1 cellular context compared by ENCODE assay signal in the genomic region with DNA sequence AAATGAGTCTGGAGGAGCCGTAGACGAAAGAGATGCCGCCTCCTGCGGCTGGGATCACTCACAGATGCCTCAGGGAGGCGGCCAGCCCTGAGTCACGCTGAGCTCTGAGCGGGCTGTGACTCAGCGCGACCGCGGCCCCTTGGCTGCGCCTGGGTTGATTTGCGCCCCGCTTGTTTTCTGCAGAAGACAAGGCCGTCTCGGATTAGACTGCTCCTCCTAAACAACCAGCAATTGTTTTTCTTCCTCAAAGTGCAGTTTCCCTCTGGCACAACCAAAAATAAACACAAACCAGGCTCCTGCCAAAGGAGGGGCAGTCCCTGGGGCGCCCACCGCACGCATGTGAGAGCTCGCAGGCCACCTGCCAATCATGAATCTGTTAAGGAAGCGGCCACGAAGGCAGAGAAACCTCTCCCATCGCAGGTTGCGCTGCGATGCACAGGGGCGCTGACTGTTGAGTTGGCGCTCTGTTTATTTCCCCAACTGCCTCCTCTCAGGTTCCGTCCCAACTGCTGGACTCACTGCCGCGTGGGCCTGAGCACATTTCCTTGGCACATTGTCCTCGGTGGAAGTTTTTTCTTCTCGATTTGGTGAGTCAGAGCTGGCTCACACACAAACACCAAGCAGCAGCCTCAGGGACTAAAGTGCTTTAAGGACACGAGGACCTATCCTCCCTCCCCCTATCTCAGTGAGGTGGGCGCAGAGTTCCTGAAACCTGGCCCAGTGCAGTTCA.
TF ChIP-seq lines count a peak whose summit lies in the region.

No MANE protein-coding gene starts in this region.

TF ChIP-seq in K562, 482 proteins besides CTCF, POLR2A, EP300 and RAD21 (continued from another document):
- TF ChIP-seq, protein P1, sequence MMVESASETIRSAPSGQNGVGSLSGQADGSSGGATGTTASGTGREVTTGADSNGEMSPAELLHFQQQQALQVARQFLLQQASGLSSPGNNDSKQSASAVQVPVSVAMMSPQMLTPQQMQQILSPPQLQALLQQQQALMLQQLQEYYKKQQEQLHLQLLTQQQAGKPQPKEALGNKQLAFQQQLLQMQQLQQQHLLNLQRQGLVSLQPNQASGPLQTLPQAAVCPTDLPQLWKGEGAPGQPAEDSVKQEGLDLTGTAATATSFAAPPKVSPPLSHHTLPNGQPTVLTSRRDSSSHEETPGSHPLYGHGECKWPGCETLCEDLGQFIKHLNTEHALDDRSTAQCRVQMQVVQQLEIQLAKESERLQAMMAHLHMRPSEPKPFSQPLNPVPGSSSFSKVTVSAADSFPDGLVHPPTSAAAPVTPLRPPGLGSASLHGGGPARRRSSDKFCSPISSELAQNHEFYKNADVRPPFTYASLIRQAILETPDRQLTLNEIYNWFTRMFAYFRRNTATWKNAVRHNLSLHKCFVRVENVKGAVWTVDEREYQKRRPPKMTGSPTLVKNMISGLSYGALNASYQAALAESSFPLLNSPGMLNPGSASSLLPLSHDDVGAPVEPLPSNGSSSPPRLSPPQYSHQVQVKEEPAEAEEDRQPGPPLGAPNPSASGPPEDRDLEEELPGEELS (CRISPR knock-in tag; IDR thresholded peaks at IDR 0.05; ENCODE audit: borderline replicate concordance), result peak; percentile 57; the same call in 1 of the 2 replicates
- TF ChIP-seq, protein P2, sequence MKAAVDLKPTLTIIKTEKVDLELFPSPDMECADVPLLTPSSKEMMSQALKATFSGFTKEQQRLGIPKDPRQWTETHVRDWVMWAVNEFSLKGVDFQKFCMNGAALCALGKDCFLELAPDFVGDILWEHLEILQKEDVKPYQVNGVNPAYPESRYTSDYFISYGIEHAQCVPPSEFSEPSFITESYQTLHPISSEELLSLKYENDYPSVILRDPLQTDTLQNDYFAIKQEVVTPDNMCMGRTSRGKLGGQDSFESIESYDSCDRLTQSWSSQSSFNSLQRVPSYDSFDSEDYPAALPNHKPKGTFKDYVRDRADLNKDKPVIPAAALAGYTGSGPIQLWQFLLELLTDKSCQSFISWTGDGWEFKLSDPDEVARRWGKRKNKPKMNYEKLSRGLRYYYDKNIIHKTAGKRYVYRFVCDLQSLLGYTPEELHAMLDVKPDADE (conservative IDR thresholded peaks at IDR 0.05; ENCODE audit: control insufficient read depth, low read depth, low read length), result peak; percentile 81
- TF ChIP-seq BCL6 (CRISPR knock-in tag; IDR thresholded peaks at IDR 0.05), result 0 out of 2 replicates have a peak, but pooled peaks have one; percentile 25
- no peak for TF ChIP-seq MCM5 (IDR thresholded peaks at IDR 0.05; ENCODE audit: low read depth)
- TF ChIP-seq RBBP5 (IDR thresholded peaks at IDR 0.05; ENCODE audit: borderline replicate concordance, insufficient read depth, low read length, poor library complexity, severe bottlenecking), result peak; percentile 66
- TF ChIP-seq TEAD4 (IDR thresholded peaks at IDR 0.05; ENCODE audit: low read length), result 0 out of 2 replicates have a peak, but pooled peaks have one; percentile 28
- TF ChIP-seq TEAD4 (CRISPR knock-in tag; IDR thresholded peaks at IDR 0.05; ENCODE audit: borderline replicate concordance), result no peak
- peak; percentile 98 for TF ChIP-seq NFE2 (IDR thresholded peaks at IDR 0.05; ENCODE audit: low read depth)
- no peak for TF ChIP-seq PHB (CRISPR knock-in tag; IDR thresholded peaks at IDR 0.05)
- TF ChIP-seq, protein P3, sequence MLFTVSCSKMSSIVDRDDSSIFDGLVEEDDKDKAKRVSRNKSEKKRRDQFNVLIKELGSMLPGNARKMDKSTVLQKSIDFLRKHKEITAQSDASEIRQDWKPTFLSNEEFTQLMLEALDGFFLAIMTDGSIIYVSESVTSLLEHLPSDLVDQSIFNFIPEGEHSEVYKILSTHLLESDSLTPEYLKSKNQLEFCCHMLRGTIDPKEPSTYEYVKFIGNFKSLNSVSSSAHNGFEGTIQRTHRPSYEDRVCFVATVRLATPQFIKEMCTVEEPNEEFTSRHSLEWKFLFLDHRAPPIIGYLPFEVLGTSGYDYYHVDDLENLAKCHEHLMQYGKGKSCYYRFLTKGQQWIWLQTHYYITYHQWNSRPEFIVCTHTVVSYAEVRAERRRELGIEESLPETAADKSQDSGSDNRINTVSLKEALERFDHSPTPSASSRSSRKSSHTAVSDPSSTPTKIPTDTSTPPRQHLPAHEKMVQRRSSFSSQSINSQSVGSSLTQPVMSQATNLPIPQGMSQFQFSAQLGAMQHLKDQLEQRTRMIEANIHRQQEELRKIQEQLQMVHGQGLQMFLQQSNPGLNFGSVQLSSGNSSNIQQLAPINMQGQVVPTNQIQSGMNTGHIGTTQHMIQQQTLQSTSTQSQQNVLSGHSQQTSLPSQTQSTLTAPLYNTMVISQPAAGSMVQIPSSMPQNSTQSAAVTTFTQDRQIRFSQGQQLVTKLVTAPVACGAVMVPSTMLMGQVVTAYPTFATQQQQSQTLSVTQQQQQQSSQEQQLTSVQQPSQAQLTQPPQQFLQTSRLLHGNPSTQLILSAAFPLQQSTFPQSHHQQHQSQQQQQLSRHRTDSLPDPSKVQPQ (CRISPR knock-in tag; IDR thresholded peaks at IDR 0.05; ENCODE audit: borderline replicate concordance), result no peak
- TF ChIP-seq ELF2 (CRISPR knock-in tag; IDR thresholded peaks at IDR 0.05), result peak; percentile 24; the same call in 1 of the 2 replicates
- TF ChIP-seq, protein P4, sequence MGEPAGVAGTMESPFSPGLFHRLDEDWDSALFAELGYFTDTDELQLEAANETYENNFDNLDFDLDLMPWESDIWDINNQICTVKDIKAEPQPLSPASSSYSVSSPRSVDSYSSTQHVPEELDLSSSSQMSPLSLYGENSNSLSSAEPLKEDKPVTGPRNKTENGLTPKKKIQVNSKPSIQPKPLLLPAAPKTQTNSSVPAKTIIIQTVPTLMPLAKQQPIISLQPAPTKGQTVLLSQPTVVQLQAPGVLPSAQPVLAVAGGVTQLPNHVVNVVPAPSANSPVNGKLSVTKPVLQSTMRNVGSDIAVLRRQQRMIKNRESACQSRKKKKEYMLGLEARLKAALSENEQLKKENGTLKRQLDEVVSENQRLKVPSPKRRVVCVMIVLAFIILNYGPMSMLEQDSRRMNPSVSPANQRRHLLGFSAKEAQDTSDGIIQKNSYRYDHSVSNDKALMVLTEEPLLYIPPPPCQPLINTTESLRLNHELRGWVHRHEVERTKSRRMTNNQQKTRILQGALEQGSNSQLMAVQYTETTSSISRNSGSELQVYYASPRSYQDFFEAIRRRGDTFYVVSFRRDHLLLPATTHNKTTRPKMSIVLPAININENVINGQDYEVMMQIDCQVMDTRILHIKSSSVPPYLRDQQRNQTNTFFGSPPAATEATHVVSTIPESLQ (CRISPR knock-in tag; IDR thresholded peaks at IDR 0.05), result peak; percentile 96
- peak; percentile 57; the same call in 1 of the 2 replicates for TF ChIP-seq FOXK1 (CRISPR knock-in tag; IDR thresholded peaks at IDR 0.05; ENCODE audit: borderline replicate concordance)
- TF ChIP-seq HMGN3 (IDR thresholded peaks at IDR 0.05; ENCODE audit: borderline replicate concordance, extremely low read depth, insufficient read length, low read depth, low read length), result peak; percentile 98
- TF ChIP-seq SAFB (IDR thresholded peaks at IDR 0.05; ENCODE audit: borderline replicate concordance, low read depth, low read length), result no peak
- 0 out of 2 replicates have a peak, but pooled peaks have one; percentile 23 for TF ChIP-seq GTF2F1 (IDR thresholded peaks at IDR 0.05; ENCODE audit: low read depth, low read length)
- 0 out of 2 replicates have a peak, but pooled peaks have one; percentile 7 for TF ChIP-seq RAD51 (IDR thresholded peaks at IDR 0.05; ENCODE audit: borderline replicate concordance, low read depth)
- TF ChIP-seq, protein P5, sequence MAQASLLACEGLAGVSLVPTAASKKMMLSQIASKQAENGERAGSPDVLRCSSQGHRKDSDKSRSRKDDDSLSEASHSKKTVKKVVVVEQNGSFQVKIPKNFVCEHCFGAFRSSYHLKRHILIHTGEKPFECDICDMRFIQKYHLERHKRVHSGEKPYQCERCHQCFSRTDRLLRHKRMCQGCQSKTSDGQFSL (CRISPR knock-in tag; IDR thresholded peaks at IDR 0.05), result no peak; the same call in 1 of the 2 replicates
- TF ChIP-seq, protein P5 (tag; IDR thresholded peaks at IDR 0.05), result peak in 1 of 2 experiments; percentile 32; a peak in 2 of 4 replicates
- TF ChIP-seq BRD9 (IDR thresholded peaks at IDR 0.05; ENCODE audit: low read depth, partially characterized antibody), result peak; percentile 22
- TF ChIP-seq, protein P6, sequence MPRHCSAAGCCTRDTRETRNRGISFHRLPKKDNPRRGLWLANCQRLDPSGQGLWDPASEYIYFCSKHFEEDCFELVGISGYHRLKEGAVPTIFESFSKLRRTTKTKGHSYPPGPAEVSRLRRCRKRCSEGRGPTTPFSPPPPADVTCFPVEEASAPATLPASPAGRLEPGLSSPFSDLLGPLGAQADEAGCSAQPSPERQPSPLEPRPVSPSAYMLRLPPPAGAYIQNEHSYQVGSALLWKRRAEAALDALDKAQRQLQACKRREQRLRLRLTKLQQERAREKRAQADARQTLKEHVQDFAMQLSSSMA (CRISPR knock-in tag; IDR thresholded peaks at IDR 0.05), result peak; percentile 53; the same call in 1 of the 2 replicates
- 0 out of 2 replicates have a peak, but pooled peaks have one; percentile 6 for TF ChIP-seq MEF2A (IDR thresholded peaks at IDR 0.05; ENCODE audit: control insufficient read depth, low read depth, low read length)
- peak; percentile 50 for TF ChIP-seq ZNF699 (CRISPR knock-in tag; IDR thresholded peaks at IDR 0.05; ENCODE audit: insufficient replicate concordance)
- peak; percentile 42; the same call in 1 of the 2 replicates for TF ChIP-seq KAT7 (CRISPR knock-in tag; IDR thresholded peaks at IDR 0.05; ENCODE audit: borderline replicate concordance)
- TF ChIP-seq KLF6 (CRISPR knock-in tag; IDR thresholded peaks at IDR 0.05; ENCODE audit: borderline replicate concordance), result 0 out of 2 replicates have a peak, but pooled peaks have one; percentile 28
- peak; percentile 80 for TF ChIP-seq SOX6 (IDR thresholded peaks at IDR 0.05)
- TF ChIP-seq NR1H2 (CRISPR knock-in tag; IDR thresholded peaks at IDR 0.05), result 0 out of 2 replicates have a peak, but pooled peaks have one; percentile 92
- peak; percentile 99 for TF ChIP-seq ZNF316 (IDR thresholded peaks at IDR 0.05)
- peak; percentile 74; the same call in 1 of the 2 replicates for TF ChIP-seq ZNF644 (tag; IDR thresholded peaks at IDR 0.05; ENCODE audit: low read depth)
- TF ChIP-seq RBM34 (IDR thresholded peaks at IDR 0.05; ENCODE audit: borderline replicate concordance, insufficient read depth, low read length), result no peak
- no peak for TF ChIP-seq ZNF174 (CRISPR knock-in tag; IDR thresholded peaks at IDR 0.05)
- 0 out of 2 replicates have a peak, but pooled peaks have one; percentile 14 for TF ChIP-seq NR2C2 (CRISPR knock-in tag; IDR thresholded peaks at IDR 0.05)
- TF ChIP-seq NR2C2 (tag; IDR thresholded peaks at IDR 0.05), result no peak; the same call in 1 of the 2 replicates
- peak; percentile 91 for TF ChIP-seq RBFOX2 (IDR thresholded peaks at IDR 0.05; ENCODE audit: low read depth, low read length)
TF ChIP-seq in K562: peak in this region for 184.
